14 cellular contexts compared by ENCODE assay signal in genomic region chr19:6394831-6395230, GRCh38. TPM values are rescaled to one million over a fixed set of nuclear protein-coding genes. Genes with fewer than 3 reads are reported as not detected.
DNase-seq lines count a peak whose midpoint lies in the region; ATAC-seq and TF ChIP-seq lines count a peak whose summit lies in the region.
"Had no signal": no experiment of that assay in that cellular context is flagged by ENCODE, and none has a peak within 500 bp of the region (broad histone marks: within the 10 kb centered on the region; RNA-seq: fewer than 3 reads in every experiment).

No MANE protein-coding gene starts in this region.

- 82 to 84% methylated on average over 3 of the region's 3 CpGs for WGBS in endodermal cell (ENCODE audit: insufficient coverage in 1 of 2, insufficient read length in 1 of 2), 2 experiments

- no peak for ATAC-seq in T-cell (replicated peaks in 1 of 4)

- H3K36me3 ChIP-seq in endodermal cell (ENCODE audit: control insufficient read depth, insufficient read depth, low read length): peaks cover 13% of the 10 kb centered on the region
- H3K36me3 ChIP-seq in neural progenitor cell: no peaks in the 10 kb centered on the region

- POLR2A ChIA-PET in T-cell (lab: Charles Lee): interaction anchor here (0.5 to 0.7 kb wide), 2 partner anchors 108 to 113 kb away, joined by 3 to 8 read pairs; no protein-coding TSS in a partner anchor

- peak overlapping the region; percentile 15 for H3K4me3 Mint-ChIP-seq in activated T-cell treated with anti-CD3 and anti-CD28 coated beads, Interleukin-2, amount 50 U/mL, for 24 hours
- H3K4me3 Mint-ChIP-seq in T-cell (peak overlapping the region; percentile 50 to 96 (median 70)), endodermal cell (no peak overlapping the region), neural progenitor cell (peak overlapping the region; percentile 96)

- no peaks in the 10 kb centered on the region for H4K20me1 ChIP-seq in neural progenitor cell (ENCODE audit: low read depth)

- no peaks in the 10 kb centered on the region for H3K27me3 Mint-ChIP-seq in activated T-cell treated with anti-CD3 and anti-CD28 coated beads, Interleukin-2, amount 50 U/mL, for 24 hours
- H3K27me3 Mint-ChIP-seq in T-cell (no peaks in the 10 kb centered on the region), endodermal cell (ENCODE audit: insufficient read depth) (no peaks in the 10 kb centered on the region), neural progenitor cell (ENCODE audit: insufficient read depth, low read depth) (peaks cover 5% of the 10 kb centered on the region)

- no peak overlapping the region for H2AFZ ChIP-seq in neural progenitor cell (replicated peaks)

- H3K27me3 ChIP-seq in endodermal cell (ENCODE audit: control insufficient read depth, insufficient read depth, low read length, poor library complexity, severe bottlenecking): no peaks in the 10 kb centered on the region
- H3K27me3 ChIP-seq in neural progenitor cell: no peaks in the 10 kb centered on the region
- H3K27me3 ChIP-seq: esophagus squamous epithelium had no signal

- H3K9me3 ChIP-seq in endodermal cell (ENCODE audit: control insufficient read depth, low read length): no peaks in the 10 kb centered on the region
- no peaks in the 10 kb centered on the region for H3K9me3 ChIP-seq in neural progenitor cell (ENCODE audit: low read depth)
- H3K9me3 ChIP-seq: esophagus squamous epithelium had no signal

- CTCF ChIA-PET in T-cell (lab: Charles Lee): no interaction called here

- peak overlapping the region; percentile 34 for H3K27ac Mint-ChIP-seq in activated T-cell treated with anti-CD3 and anti-CD28 coated beads, Interleukin-2, amount 50 U/mL, for 24 hours
- H3K27ac Mint-ChIP-seq in T-cell (peak overlapping the region in 1 of 2 donors; percentile 13), endodermal cell (peak overlapping the region; percentile 65), neural progenitor cell (peak overlapping the region; percentile 98)

- H3F3A ChIP-seq in neural progenitor cell (ENCODE audit: low read depth): peaks cover 14% of the 10 kb centered on the region

- H3K9ac ChIP-seq in endodermal cell (ENCODE audit: extremely low read depth, low read length, poor library complexity, severe bottlenecking) (no peak overlapping the region), neural progenitor cell (no peak overlapping the region)

- no peak overlapping the region for H3K4me3 ChIP-seq in endodermal cell (ENCODE audit: low read length)
- no peak overlapping the region for H3K4me3 ChIP-seq in neural progenitor cell
- H3K4me3 ChIP-seq: SK-N-MC had no signal

- no peaks in the 10 kb centered on the region for H3K9me3 Mint-ChIP-seq in activated T-cell treated with anti-CD3 and anti-CD28 coated beads, Interleukin-2, amount 50 U/mL, for 24 hours
- H3K9me3 Mint-ChIP-seq in T-cell (no peaks in the 10 kb centered on the region), endodermal cell (no peaks in the 10 kb centered on the region), neural progenitor cell (no peaks in the 10 kb centered on the region)

- H3K36me3 Mint-ChIP-seq in activated T-cell treated with anti-CD3 and anti-CD28 coated beads, Interleukin-2, amount 50 U/mL, for 24 hours (ENCODE audit: low read depth): peaks cover 31% of the 10 kb centered on the region
- H3K36me3 Mint-ChIP-seq in T-cell: peaks cover 4% of the 10 kb centered on the region
- peaks cover 9% of the 10 kb centered on the region for H3K36me3 Mint-ChIP-seq in endodermal cell (ENCODE audit: low read depth)
- H3K36me3 Mint-ChIP-seq in neural progenitor cell: peaks cover 5% of the 10 kb centered on the region

- H3K27ac ChIP-seq in endodermal cell (ENCODE audit: low read depth, low read length): no peak overlapping the region
- H3K27ac ChIP-seq in neural progenitor cell: no peak overlapping the region
- H3K27ac ChIP-seq in substantia nigra (ENCODE audit: low read depth, low read length, poor library complexity, severe bottlenecking): no peak overlapping the region
- H3K27ac ChIP-seq: SK-N-MC had no signal

- TF ChIP-seq CTCF in endodermal cell (conservative IDR thresholded peaks at IDR 0.05) (no peak), neural progenitor cell (IDR thresholded peaks at IDR 0.05) (no peak)

- peaks cover 25% of the 10 kb centered on the region for H3K79me2 ChIP-seq in neural progenitor cell (ENCODE audit: low read depth)

- H3K4me1 ChIP-seq in endodermal cell (ENCODE audit: control insufficient read depth, insufficient read depth, low read length) (no peaks in the 10 kb centered on the region), neural progenitor cell (peaks cover 13% of the 10 kb centered on the region)

- H3K4me2 ChIP-seq in neural progenitor cell: peak overlapping the region; percentile 42

- peaks cover 30% of the 10 kb centered on the region for H3K4me1 Mint-ChIP-seq in activated T-cell treated with anti-CD3 and anti-CD28 coated beads, Interleukin-2, amount 50 U/mL, for 24 hours (ENCODE audit: low read depth)
- peaks cover 23 to 32% (median 24%) of the 10 kb centered on the region in 3 donors for H3K4me1 Mint-ChIP-seq in T-cell
- peaks cover 12% of the 10 kb centered on the region for H3K4me1 Mint-ChIP-seq in endodermal cell
- H3K4me1 Mint-ChIP-seq in neural progenitor cell: peaks cover 22% of the 10 kb centered on the region

- DNase-seq in activated T-cell treated with anti-CD3 and anti-CD28 coated beads, Interleukin-2, amount 50 U/mL, for 24 hours: no peak
- DNase-seq in activated T-cell treated with anti-CD3 and anti-CD28 coated beads, Interleukin-2, amount 50 U/mL, for 48 hours: no peak
- DNase-seq in T-cell: no peak
- peak; percentile 39 for DNase-seq in endodermal cell
- DNase-seq in neural progenitor cell (ENCODE audit: low spot score): no peak
- DNase-seq in kidney glomerular epithelial cell (lab: John Stamatoyannopoulos, UW): no peak
- DNase-seq in activated CD4-positive, CD25-positive, alpha-beta regulatory T cell (lab: John Stamatoyannopoulos, UW): no peak
- no peak for DNase-seq in substantia nigra (lab: John Stamatoyannopoulos, UW)
- DNase-seq: ACHN, esophagus squamous epithelium, NCI-H187, NCI-H524 treated with DMSO at 0.1 percent for 48 hours, small intestine had no signal

RNA-seq across cellular contexts. Expression of gene GTF2F1, which starts 1.9 kb away (rescaled TPM):
- total RNA-seq in T-cell (10 to 100 TPM; 52.6 to 63.1 (median 60.3) TPM), endodermal cell (10 to 100 TPM; 59.2 to 66.4 TPM), neural progenitor cell (ENCODE audit: low replicate concordance) (36.9 and 46.9 TPM in 2 replicates)
- polyA plus RNA-seq in endodermal cell (2013, experiment 1 of 2): 57.4 TPM
- polyA plus RNA-seq in endodermal cell (2013, experiment 2 of 2): 47.4 TPM

RNA-seq across cellular contexts. Expression of gene PSPN, which starts 19.1 kb away (rescaled TPM):
- total RNA-seq in T-cell: 1 to 10 TPM; 1.7 to 4.1 (median 3.2) TPM
- total RNA-seq in endodermal cell: 1 to 10 TPM; 1.9 to 2.7 TPM
- polyA plus RNA-seq in endodermal cell (2013, experiment 1 of 2): 1.3 TPM
- 1.3 TPM for polyA plus RNA-seq in endodermal cell (2013, experiment 2 of 2)
- total RNA-seq in neural progenitor cell (ENCODE audit: low replicate concordance): 0.92 and 2.7 TPM in 2 replicates

RNA-seq across cellular contexts. Expression of gene ALKBH7, which starts 22.2 kb away (rescaled TPM):
- total RNA-seq in T-cell (10 to 100 TPM; 49.9 to 94.8 (median 83.5) TPM), endodermal cell (10 to 100 TPM; 80.0 to 98.3 TPM), neural progenitor cell (ENCODE audit: low replicate concordance) (19.7 and 94.7 TPM in 2 replicates)
- 74.4 TPM for polyA plus RNA-seq in endodermal cell (2013, experiment 1 of 2)
- polyA plus RNA-seq in endodermal cell (2013, experiment 2 of 2): 64.3 TPM

RNA-seq across cellular contexts. Expression of gene KHSRP, which starts 29.8 kb away (rescaled TPM):
- 100 to 1,000 TPM; 147 to 194 (median 189) TPM for total RNA-seq in T-cell
- 100 to 1,000 TPM; 454 to 476 TPM for total RNA-seq in endodermal cell
- 418 TPM for polyA plus RNA-seq in endodermal cell (2013, experiment 1 of 2)
- 377 TPM for polyA plus RNA-seq in endodermal cell (2013, experiment 2 of 2)
- 136 and 283 TPM in 2 replicates for total RNA-seq in neural progenitor cell (ENCODE audit: low replicate concordance)

RNA-seq across cellular contexts. Expression of gene CLPP, which starts 33.5 kb away (rescaled TPM):
- total RNA-seq in T-cell: 10 to 100 TPM; 74.0 to 92.0 (median 77.2) TPM
- total RNA-seq in endodermal cell: 10 to 100 TPM; 79.8 to 87.7 TPM
- 75.9 TPM for polyA plus RNA-seq in endodermal cell (2013, experiment 1 of 2)
- 69.0 TPM for polyA plus RNA-seq in endodermal cell (2013, experiment 2 of 2)
- 28.0 and 73.6 TPM in 2 replicates for total RNA-seq in neural progenitor cell (ENCODE audit: low replicate concordance)
